Comparison of ENCODE assay signal across 8 cellular contexts in genomic region chr1:44807364-44808062, GRCh38. TPM values are rescaled to one million over a fixed set of nuclear protein-coding genes. Genes with fewer than 3 reads are reported as not detected.
DNase-seq lines count a peak whose midpoint lies in the region; ATAC-seq and TF ChIP-seq lines count a peak whose summit lies in the region.

No MANE protein-coding gene starts in this region.

- peak overlapping the region; percentile 91 for H3K27ac ChIP-seq in naive thymus-derived CD4-positive, alpha-beta T cell (ENCODE audit: low read depth, low read length)

- peaks cover 66% of the 10 kb centered on the region in 2 donors for H3K4me1 ChIP-seq in naive thymus-derived CD4-positive, alpha-beta T cell (ENCODE audit: control insufficient read depth in 2 of 2, insufficient read depth in 2 of 2, low read length in 2 of 2)

- H3K9me3 Mint-ChIP-seq in activated T-helper 2 cell treated with anti-CD3 and anti-CD28 coated beads, Interferon-gamma antibody, Interleukin-2, Interleukin-4, amounts not matched to agents 10 μg/mL and 5 μg/mL and 100 μg/mL, durations not matched to agents 14 hours and 24 hours and 36 hours = no peaks in the 10 kb centered on the region
- H3K9me3 Mint-ChIP-seq in naive thymus-derived CD4-positive, alpha-beta T cell = peaks cover 0 to 7% (median 0%) of the 10 kb centered on the region in 11 donors
- no peaks in the 10 kb centered on the region for H3K9me3 Mint-ChIP-seq in stimulated activated naive B cell treated with anti-CD40 and anti-IgM and Interleukin-4, amounts not matched to agents 10 μg/mL and 1 μg/mL and 100 μg/mL, for 72 hours

- H3K9me3 ChIP-seq in naive thymus-derived CD4-positive, alpha-beta T cell (ENCODE audit: control insufficient read depth in 2 of 3, low read length in 3 of 3) = no peaks in the 10 kb centered on the region

- peaks cover 68% of the 10 kb centered on the region for H3K4me1 Mint-ChIP-seq in activated T-helper 2 cell treated with anti-CD3 and anti-CD28 coated beads, Interferon-gamma antibody, Interleukin-2, Interleukin-4, amounts not matched to agents 10 μg/mL and 5 μg/mL and 100 μg/mL, durations not matched to agents 14 hours and 24 hours and 36 hours (ENCODE audit: low read depth)
- H3K4me1 Mint-ChIP-seq in naive thymus-derived CD4-positive, alpha-beta T cell = peaks cover 54 to 84% (median 77%) of the 10 kb centered on the region in 7 donors
- H3K4me1 Mint-ChIP-seq in stimulated activated naive B cell treated with anti-CD40 and anti-IgM and Interleukin-4, amounts not matched to agents 10 μg/mL and 1 μg/mL and 100 μg/mL, for 72 hours = peaks cover 74 to 93% of the 10 kb centered on the region in 2 donors

- DNase-seq in GM13977 (ENCODE audit: low spot score) = peak; percentile 86
- DNase-seq in RPMI7951 (ENCODE audit: low read depth) = peak; percentile 100
- peak; percentile 87 for DNase-seq in activated T-helper 2 cell treated with anti-CD3 and anti-CD28 coated beads, Interferon-gamma antibody, Interleukin-2, Interleukin-4, amounts not matched to agents 10 μg/mL and 5 μg/mL and 100 μg/mL, durations not matched to agents 14 hours and 24 hours and 36 hours (ENCODE audit: low spot score)
- peak; percentile 100 for DNase-seq in fibroblast of mammary gland (ENCODE audit: low read depth)
- DNase-seq in naive thymus-derived CD4-positive, alpha-beta T cell = peak; percentile 78 to 96 (median 95)
- peak; percentile 88 for DNase-seq in stimulated activated naive B cell treated with anti-CD40 and anti-IgM and Interleukin-4, amounts not matched to agents 10 μg/mL and 1 μg/mL and 100 μg/mL, for 72 hours
- DNase-seq in NCI-H187 (lab: John Stamatoyannopoulos, UW) = no peak

- CTCF ChIA-PET in naive thymus-derived CD4-positive, alpha-beta T cell (lab: Charles Lee) = interaction anchor here (0.6 to 3.4 kb wide), 6 partner anchors 7 to 80 kb away, joined by 3 to 34 read pairs (median 4); partner anchors contain the start of gene PLK3

- in situ Hi-C loops in GM13977 (cut with MboI; ENCODE audit: low pct_unique_long_range_greater_than_20kb, low sequenced_read_pairs, unreplicated experiment) = no loop called here

- H3K36me3 ChIP-seq in naive thymus-derived CD4-positive, alpha-beta T cell (ENCODE audit: control insufficient read depth in 2 of 3, insufficient read depth in 3 of 3, low read length in 3 of 3) = peaks cover 13 to 41% (median 18%) of the 10 kb centered on the region in 3 experiments

- no peak overlapping the region for H3K4me3 ChIP-seq in fibroblast of mammary gland (ENCODE audit: control insufficient read depth, low read depth, low read length)
- peak overlapping the region; percentile 48 for H3K4me3 ChIP-seq in naive thymus-derived CD4-positive, alpha-beta T cell (ENCODE audit: low read length)

- intact Hi-C loops in activated T-helper 2 cell treated with anti-CD3 and anti-CD28 coated beads, Interferon-gamma antibody, Interleukin-2, Interleukin-4, amounts not matched to agents 10 μg/mL and 5 μg/mL and 100 μg/mL, durations not matched to agents 14 hours and 24 hours and 36 hours (cut with micrococcal nuclease) = loop anchor here (1.0 to 10.0 kb wide), 8 partner anchors 13 to 877 kb away; partner anchors contain the start of genes ARMH1, GPBP1L1, NASP and RNU5D-1
- intact Hi-C loops in naive thymus-derived CD4-positive, alpha-beta T cell (cut with micrococcal nuclease) = loop anchor here (2.0 to 10.0 kb wide), 4 partner anchors 77 to 775 kb away; partner anchors contain the start of genes TESK2 (in 2 of the 2), NASP (in 1 of the 2), RNU5D-1 (in 1 of the 2) and ZSWIM5 (in 1 of the 2)

- ATAC-seq in HG03175 (IDR thresholded peaks at IDR 0.05; ENCODE audit: unreplicated experiment) = peak; percentile 37
- peak; percentile 68 for ATAC-seq in naive thymus-derived CD4-positive, alpha-beta T cell
- ATAC-seq in stimulated activated naive B cell treated with anti-CD40 and anti-IgM and Interleukin-4, amounts not matched to agents 10 μg/mL and 1 μg/mL and 100 μg/mL, for 72 hours (replicated peaks) = peak; percentile 58 to 60

- H3K27me3 Mint-ChIP-seq in activated T-helper 2 cell treated with anti-CD3 and anti-CD28 coated beads, Interferon-gamma antibody, Interleukin-2, Interleukin-4, amounts not matched to agents 10 μg/mL and 5 μg/mL and 100 μg/mL, durations not matched to agents 14 hours and 24 hours and 36 hours (ENCODE audit: low read depth) = no peaks in the 10 kb centered on the region
- peaks cover 0 to 3% (median 0%) of the 10 kb centered on the region in 5 donors for H3K27me3 Mint-ChIP-seq in naive thymus-derived CD4-positive, alpha-beta T cell
- H3K27me3 Mint-ChIP-seq in stimulated activated naive B cell treated with anti-CD40 and anti-IgM and Interleukin-4, amounts not matched to agents 10 μg/mL and 1 μg/mL and 100 μg/mL, for 72 hours = no peaks in the 10 kb centered on the region

- no peaks in the 10 kb centered on the region for H3K27me3 ChIP-seq in naive thymus-derived CD4-positive, alpha-beta T cell (ENCODE audit: control insufficient read depth in 2 of 2, insufficient read depth in 2 of 2, low read length in 2 of 2)

- peaks cover 84% of the 10 kb centered on the region for H3K36me3 Mint-ChIP-seq in activated T-helper 2 cell treated with anti-CD3 and anti-CD28 coated beads, Interferon-gamma antibody, Interleukin-2, Interleukin-4, amounts not matched to agents 10 μg/mL and 5 μg/mL and 100 μg/mL, durations not matched to agents 14 hours and 24 hours and 36 hours (ENCODE audit: low read depth)
- H3K36me3 Mint-ChIP-seq in naive thymus-derived CD4-positive, alpha-beta T cell = peaks cover 5 to 40% (median 25%) of the 10 kb centered on the region in 5 donors
- H3K36me3 Mint-ChIP-seq in stimulated activated naive B cell treated with anti-CD40 and anti-IgM and Interleukin-4, amounts not matched to agents 10 μg/mL and 1 μg/mL and 100 μg/mL, for 72 hours = peaks cover 34 to 57% of the 10 kb centered on the region in 2 donors

- H3K27ac Mint-ChIP-seq in activated T-helper 2 cell treated with anti-CD3 and anti-CD28 coated beads, Interferon-gamma antibody, Interleukin-2, Interleukin-4, amounts not matched to agents 10 μg/mL and 5 μg/mL and 100 μg/mL, durations not matched to agents 14 hours and 24 hours and 36 hours = peak overlapping the region; percentile 99
- peak overlapping the region; percentile 98 to 100 (median 99) for H3K27ac Mint-ChIP-seq in naive thymus-derived CD4-positive, alpha-beta T cell
- peak overlapping the region; percentile 99 for H3K27ac Mint-ChIP-seq in stimulated activated naive B cell treated with anti-CD40 and anti-IgM and Interleukin-4, amounts not matched to agents 10 μg/mL and 1 μg/mL and 100 μg/mL, for 72 hours

- POLR2A ChIA-PET in naive thymus-derived CD4-positive, alpha-beta T cell (lab: Charles Lee) = interaction anchor here (0.6 to 18.7 kb wide), 18 partner anchors 7 to 776 kb away, joined by 3 to 709 read pairs (median 6); partner anchors contain the start of genes BEST4, CCDC163, EIF2B3 and HECTD3

- H3K4me3 Mint-ChIP-seq in activated T-helper 2 cell treated with anti-CD3 and anti-CD28 coated beads, Interferon-gamma antibody, Interleukin-2, Interleukin-4, amounts not matched to agents 10 μg/mL and 5 μg/mL and 100 μg/mL, durations not matched to agents 14 hours and 24 hours and 36 hours (ENCODE audit: low read depth) = peak overlapping the region; percentile 75
- peak overlapping the region; percentile 63 to 90 (median 80) for H3K4me3 Mint-ChIP-seq in naive thymus-derived CD4-positive, alpha-beta T cell
- H3K4me3 Mint-ChIP-seq in stimulated activated naive B cell treated with anti-CD40 and anti-IgM and Interleukin-4, amounts not matched to agents 10 μg/mL and 1 μg/mL and 100 μg/mL, for 72 hours = peak overlapping the region; percentile 62 to 68

- no peak for TF ChIP-seq CTCF in GM13977 (IDR thresholded peaks at IDR 0.05; ENCODE audit: extremely low read depth, insufficient read depth, missing control alignments)
- no peak for TF ChIP-seq CTCF in fibroblast of mammary gland (conservative IDR thresholded peaks at IDR 0.05; ENCODE audit: control insufficient read depth, insufficient read depth, low read depth, low read length)

RNA-seq across cellular contexts. Expression of gene DYNLT4, which starts 0.4 kb away (rescaled TPM):
- total RNA-seq in RPMI7951 (2014; rRNA removed; shearing (Covaris generic)) = 0.24 and 0.88 TPM in 2 replicates
- 0.32 TPM in 1 of 2 replicates, not detected in the other for total RNA-seq in activated T-helper 2 cell treated with anti-CD3 and anti-CD28 coated beads, Interferon-gamma antibody, Interleukin-2, Interleukin-4, amounts not matched to agents 10 μg/mL and 5 μg/mL and 100 μg/mL, durations not matched to agents 14 hours and 24 hours and 36 hours
- 1 to 10 TPM in 2 of 5 experiments, under 1 TPM in 3; 0.31 to 9.7 (median 0.87) TPM for total RNA-seq in naive thymus-derived CD4-positive, alpha-beta T cell
- polyA plus RNA-seq in naive thymus-derived CD4-positive, alpha-beta T cell = under 1 TPM in 1 of 2 donors, not detected in 1; 0.47 TPM

RNA-seq across cellular contexts. Expression of gene BTBD19, which starts 0.8 kb away (rescaled TPM):
- 4.2 and 5.0 TPM in 2 replicates for total RNA-seq in RPMI7951 (2014; rRNA removed; shearing (Covaris generic))
- 17.0 and 19.8 TPM in 2 replicates for total RNA-seq in activated T-helper 2 cell treated with anti-CD3 and anti-CD28 coated beads, Interferon-gamma antibody, Interleukin-2, Interleukin-4, amounts not matched to agents 10 μg/mL and 5 μg/mL and 100 μg/mL, durations not matched to agents 14 hours and 24 hours and 36 hours
- 10 to 100 TPM; 11.2 to 47.2 (median 13.5) TPM for total RNA-seq in naive thymus-derived CD4-positive, alpha-beta T cell
- polyA plus RNA-seq in naive thymus-derived CD4-positive, alpha-beta T cell = under 1 TPM; 0.07 to 0.28 TPM

RNA-seq across cellular contexts. Expression of gene PLK3, which starts 7.3 kb away (rescaled TPM):
- total RNA-seq in RPMI7951 (2014; rRNA removed; shearing (Covaris generic)) = 8.8 and 10.7 TPM in 2 replicates
- 128 and 135 TPM in 2 replicates for total RNA-seq in activated T-helper 2 cell treated with anti-CD3 and anti-CD28 coated beads, Interferon-gamma antibody, Interleukin-2, Interleukin-4, amounts not matched to agents 10 μg/mL and 5 μg/mL and 100 μg/mL, durations not matched to agents 14 hours and 24 hours and 36 hours
- total RNA-seq in naive thymus-derived CD4-positive, alpha-beta T cell = 100 to 1,000 TPM in 4 of 5 experiments, 10 to 100 TPM in 1; 92.8 to 456 (median 142) TPM
- polyA plus RNA-seq in naive thymus-derived CD4-positive, alpha-beta T cell = 10 to 100 TPM; 30.5 to 59.1 TPM

RNA-seq across cellular contexts. Expression of gene BEST4, which starts 19.5 kb away (rescaled TPM):
- total RNA-seq in RPMI7951 (2014; rRNA removed; shearing (Covaris generic)) = not detected in 2 replicates
- 0.91 and 1.7 TPM in 2 replicates for total RNA-seq in activated T-helper 2 cell treated with anti-CD3 and anti-CD28 coated beads, Interferon-gamma antibody, Interleukin-2, Interleukin-4, amounts not matched to agents 10 μg/mL and 5 μg/mL and 100 μg/mL, durations not matched to agents 14 hours and 24 hours and 36 hours
- total RNA-seq in naive thymus-derived CD4-positive, alpha-beta T cell = 1 to 10 TPM in 2 of 5 experiments, under 1 TPM in 3; 0.77 to 1.4 (median 0.96) TPM
- under 1 TPM in 1 of 2 donors, not detected in 1; 0.72 TPM for polyA plus RNA-seq in naive thymus-derived CD4-positive, alpha-beta T cell

RNA-seq across cellular contexts. Expression of gene RPS8, which starts 32.2 kb away (rescaled TPM):
- total RNA-seq in RPMI7951 (2014; rRNA removed; shearing (Covaris generic)) = 2,373 and 2,557 TPM in 2 replicates
- 2,328 and 2,356 TPM in 2 replicates for total RNA-seq in activated T-helper 2 cell treated with anti-CD3 and anti-CD28 coated beads, Interferon-gamma antibody, Interleukin-2, Interleukin-4, amounts not matched to agents 10 μg/mL and 5 μg/mL and 100 μg/mL, durations not matched to agents 14 hours and 24 hours and 36 hours
- 1,000 to 10,000 TPM; 2,000 to 3,409 (median 3,025) TPM for total RNA-seq in naive thymus-derived CD4-positive, alpha-beta T cell
- 1,000 to 10,000 TPM in 1 of 2 donors, 100 to 1,000 TPM in 1; 954 to 1,486 TPM for polyA plus RNA-seq in naive thymus-derived CD4-positive, alpha-beta T cell

Comparison
In these comparisons a context has a peak if more than half of its experiments do, and no peak if none do; other contexts are left out.
1. DNase-seq: peak in GM13977 (single experiment), RPMI7951 (single experiment), activated T-helper 2 cell treated with anti-CD3 and anti-CD28 coated beads, Interferon-gamma antibody, Interleukin-2, Interleukin-4, amounts not matched to agents 10 μg/mL and 5 μg/mL and 100 μg/mL, durations not matched to agents 14 hours and 24 hours and 36 hours (single experiment), fibroblast of mammary gland (single experiment), naive thymus-derived CD4-positive, alpha-beta T cell (9 of 9) and stimulated activated naive B cell treated with anti-CD40 and anti-IgM and Interleukin-4, amounts not matched to agents 10 μg/mL and 1 μg/mL and 100 μg/mL, for 72 hours (single experiment); none in NCI-H187 (0 of 2).
2. Peak in every context shown above with its lines, with median percentiles within 50 percentile points of each other: ATAC-seq, H3K27ac Mint-ChIP-seq and H3K4me3 Mint-ChIP-seq.